Comparison of ENCODE assay signal across 9 cellular contexts in genomic region chr1:39205781-39206464, GRCh38. TPM values are rescaled to one million over a fixed set of nuclear protein-coding genes. Genes with fewer than 3 reads are reported as not detected.
DNase-seq lines count a peak whose midpoint lies in the region; ATAC-seq and TF ChIP-seq lines count a peak whose summit lies in the region.
"Had no signal": no experiment of that assay in that cellular context is flagged by ENCODE, and none has a peak within 500 bp of the region (broad histone marks: within the 10 kb centered on the region; RNA-seq: fewer than 3 reads in every experiment).

No MANE protein-coding gene starts in this region.

- TF ChIP-seq CTCF in DND-41 (IDR thresholded peaks at IDR 0.05; ENCODE audit: borderline replicate concordance, extremely low read depth, low read length, poor library complexity, severe bottlenecking) (no peak), esophagus squamous epithelium (IDR thresholded peaks at IDR 0.05) (no peak), psoas muscle (IDR thresholded peaks at IDR 0.05) (no peak)

- H3K9me3 ChIP-seq in DND-41 (ENCODE audit: insufficient read depth, low read length, severe bottlenecking) (no peaks in the 10 kb centered on the region), T-helper 17 cell (ENCODE audit: control insufficient read depth, low read length, poor library complexity, severe bottlenecking) (no peaks in the 10 kb centered on the region), esophagus squamous epithelium (no peaks in the 10 kb centered on the region), psoas muscle (no peaks in the 10 kb centered on the region)

- intact Hi-C loops in esophagus squamous epithelium (cut with DNase I), result no loop called here
- intact Hi-C loops in psoas muscle (cut with DNase I), result no loop called here

- peak overlapping the region; percentile 75 for H3K9ac ChIP-seq in DND-41 (ENCODE audit: low read depth, low read length)

- H2AFZ ChIP-seq in DND-41 (ENCODE audit: low read depth, low read length), result peak overlapping the region; percentile 34; the same call in 1 of the 2 replicates

- no peaks in the 10 kb centered on the region for H4K20me1 ChIP-seq in DND-41 (ENCODE audit: insufficient read depth, low read length)

- DNase-seq in DND-41, result no peak
- no peak for DNase-seq in T-helper 17 cell
- no peak for DNase-seq in esophagus squamous epithelium (lab: John Stamatoyannopoulos, UW)
- DNase-seq in psoas muscle, result no peak
- no peak for DNase-seq in putamen (ENCODE audit: low spot score)
- DNase-seq in erythroblast (lab: John Stamatoyannopoulos, UW), result no peak
- DNase-seq in NCI-H526 treated with DMSO at 0.1 percent for 48 hours (lab: John Stamatoyannopoulos, UW), result no peak
- DNase-seq: NCI-H748 treated with DMSO at 0.1 percent for 48 hours had no signal

- peaks cover 75% of the 10 kb centered on the region for H3K79me2 ChIP-seq in DND-41 (ENCODE audit: insufficient read depth, low read length)

- peaks cover 36% of the 10 kb centered on the region for H3K4me1 Mint-ChIP-seq in T-helper 17 cell

- H3K27ac ChIP-seq in DND-41 (ENCODE audit: low read length) (peak overlapping the region; percentile 94), esophagus squamous epithelium (peak overlapping the region; percentile 79 to 92 (median 88)), psoas muscle (peak overlapping the region; percentile 87)

- no peaks in the 10 kb centered on the region for H3K27me3 ChIP-seq in DND-41 (ENCODE audit: insufficient read depth, low read length, poor library complexity)
- H3K27me3 ChIP-seq in esophagus squamous epithelium, result no peaks in the 10 kb centered on the region
- no peaks in the 10 kb centered on the region for H3K27me3 ChIP-seq in psoas muscle (ENCODE audit: insufficient read depth in 3 of 3, low read length in 2 of 3)

- H3K36me3 Mint-ChIP-seq in T-helper 17 cell (ENCODE audit: low read depth), result peaks cover 7% of the 10 kb centered on the region

- 29 to 43% methylated on average over 3 of the region's 3 CpGs for WGBS in esophagus squamous epithelium, 2 donors
- whole genome bisulfite sequencing in psoas muscle, 3 donors, result 37 to 50% (median 47%) methylated on average over 3 of the region's 3 CpGs

- ATAC-seq in DND-41 (ENCODE audit: insufficient read depth, low read depth) (peak; percentile 52), T-helper 17 cell (peak; percentile 53), psoas muscle (no peak), HG02642 (IDR thresholded peaks at IDR 0.05; ENCODE audit: poor library complexity, unreplicated experiment) (no peak)

- peak overlapping the region; percentile 99 for H3K4me3 Mint-ChIP-seq in T-helper 17 cell

- TF ChIP-seq POLR2A in esophagus squamous epithelium (IDR thresholded peaks at IDR 0.05), result no peak
- no peak for TF ChIP-seq POLR2A in erythroblast (IDR thresholded peaks at IDR 0.05; ENCODE audit: low read length)

- peaks cover 39% of the 10 kb centered on the region for H3K4me1 ChIP-seq in DND-41 (ENCODE audit: insufficient read depth, low read length)
- H3K4me1 ChIP-seq in esophagus squamous epithelium, result peaks cover 0 to 36% (median 6%) of the 10 kb centered on the region in 3 donors
- peaks cover 39% of the 10 kb centered on the region for H3K4me1 ChIP-seq in psoas muscle

- peak overlapping the region; percentile 99 for H3K27ac Mint-ChIP-seq in T-helper 17 cell

- no peaks in the 10 kb centered on the region for H3K27me3 Mint-ChIP-seq in T-helper 17 cell

- H3K4me2 ChIP-seq in DND-41 (ENCODE audit: insufficient read depth, low read length), result peak overlapping the region; percentile 75

- H3K4me3 ChIP-seq in DND-41 (ENCODE audit: low read depth in 1 of 2, low read length in 2 of 2) (peak overlapping the region; percentile 42 to 70), esophagus squamous epithelium (peak overlapping the region in 3 of 4 donors; percentile 28 to 59 (median 37)), psoas muscle (peak overlapping the region; percentile 64)

- H3K36me3 ChIP-seq in DND-41 (ENCODE audit: insufficient read depth, low read length) (no peaks in the 10 kb centered on the region), esophagus squamous epithelium (no peaks in the 10 kb centered on the region), psoas muscle (ENCODE audit: insufficient read depth in 1 of 2, low read depth in 1 of 2) (no peaks in the 10 kb centered on the region)

RNA-seq across cellular contexts. Expression of gene MACF1, which starts 1.4 kb away (rescaled TPM):
- total RNA-seq in T-helper 17 cell, result 100 to 1,000 TPM; 510 to 525 TPM
- 100 to 1,000 TPM in 2 of 4 donors, 10 to 100 TPM in 2; 82.1 to 247 (median 154) TPM for total RNA-seq in esophagus squamous epithelium
- 100 to 1,000 TPM in 2 of 4 donors, 10 to 100 TPM in 2; 71.4 to 162 (median 124) TPM for total RNA-seq in psoas muscle
- 10 to 100 TPM; 38.9 to 67.1 (median 53.8) TPM for polyA plus RNA-seq in psoas muscle

Comparison
In these comparisons a context has a peak if more than half of its experiments do, and no peak if none do; other contexts are left out.
1. ATAC-seq: peak in DND-41 (single experiment) and T-helper 17 cell (single experiment); none in psoas muscle (0 of 4) and HG02642 (single experiment).
2. Peak in every context shown above with its lines, with median percentiles within 50 percentile points of each other: H3K27ac ChIP-seq and H3K4me3 ChIP-seq.